23 cellular contexts compared by ENCODE assay signal in genomic region chr5:131613423-131613822, GRCh38. TPM values are rescaled to one million over a fixed set of nuclear protein-coding genes. Genes with fewer than 3 reads are reported as not detected.
DNase-seq lines count a peak whose midpoint lies in the region; ATAC-seq, FAIRE-seq and TF ChIP-seq lines count a peak whose summit lies in the region.
"Had no signal": no experiment of that assay in that cellular context is flagged by ENCODE, and none has a peak within 500 bp of the region (broad histone marks: within the 10 kb centered on the region; RNA-seq: fewer than 3 reads in every experiment).

No MANE protein-coding gene starts in this region.

- H2AK5ac ChIP-seq in trophoblast cell (ENCODE audit: low read length): no peak overlapping the region
- H2AK5ac ChIP-seq in mesendoderm (ENCODE audit: low read length): no peak overlapping the region

- no peak overlapping the region for H4K12ac ChIP-seq in trophoblast cell (ENCODE audit: low read depth, low read length)

- peaks cover 33% of the 10 kb centered on the region for H3K4me1 ChIP-seq in BLaER1
- peaks cover 27% of the 10 kb centered on the region for H3K4me1 ChIP-seq in DOHH2 (ENCODE audit: control insufficient read depth, low read length)
- peaks cover 19 to 25% of the 10 kb centered on the region in 2 experiments; a peak in 4 of 5 replicates for H3K4me1 ChIP-seq in K562 (replicated peaks in 1 of 2; ENCODE audit: control insufficient read depth in 2 of 2, insufficient read depth in 2 of 2, low read length in 2 of 2)
- H3K4me1 ChIP-seq in trophoblast cell (ENCODE audit: control insufficient read depth in 1 of 2, insufficient read depth in 2 of 2, low read length in 2 of 2): peaks cover 6 to 10% of the 10 kb centered on the region in 2 experiments
- no peaks in the 10 kb centered on the region for H3K4me1 ChIP-seq in mesendoderm (ENCODE audit: control insufficient read depth, low read depth, low read length)
- H3K4me1 ChIP-seq: BE2C had no signal

- H3K9me1 ChIP-seq in K562 (ENCODE audit: control insufficient read depth, insufficient read depth, low read length): no peaks in the 10 kb centered on the region

- H3K27me3 ChIP-seq in BLaER1: no peaks in the 10 kb centered on the region
- H3K27me3 ChIP-seq in DOHH2 (ENCODE audit: control insufficient read depth, low read length): no peaks in the 10 kb centered on the region
- H3K27me3 ChIP-seq in K562 (ENCODE audit: control insufficient read depth in 2 of 2, insufficient read depth in 2 of 2, low read length in 2 of 2): no peaks in the 10 kb centered on the region
- no peaks in the 10 kb centered on the region for H3K27me3 ChIP-seq in trophoblast cell (ENCODE audit: insufficient read depth, low read length)
- no peaks in the 10 kb centered on the region for H3K27me3 ChIP-seq in mesendoderm (ENCODE audit: insufficient read depth, low read length, poor library complexity)
- H3K27me3 ChIP-seq: BE2C had no signal

- no peak overlapping the region for H4K5ac ChIP-seq in mesendoderm (ENCODE audit: low read length)

- TF ChIP-seq POLR2A in K562 (conservative IDR thresholded peaks at IDR 0.05): no peak

- no peak for TF ChIP-seq CTCF in DOHH2 (IDR thresholded peaks at IDR 0.05; ENCODE audit: low read depth, low read length, poor library complexity, severe bottlenecking)
- TF ChIP-seq CTCF in K562 (IDR thresholded peaks at IDR 0.05 in 2 of 3, conservative IDR thresholded peaks at IDR 0.05 in 1 of 3; ENCODE audit: insufficient read depth in 2 of 3, low read depth in 1 of 3, low read length in 3 of 3): no peak

- no peak overlapping the region for H2BK12ac ChIP-seq in trophoblast cell (ENCODE audit: low read length)

- FAIRE-seq in K562 (lab: Jason Lieb, UNC): no peak
- FAIRE-seq: A549, GM12892, H1 had no signal

- in situ Hi-C loops in K562 (cut with MboI): no loop called here

- H3K23ac ChIP-seq in trophoblast cell (ENCODE audit: low read length) (no peak overlapping the region), mesendoderm (ENCODE audit: low read length) (no peak overlapping the region)

- CTCF ChIA-PET in K562 (lab: Yijun Ruan, JAX; ENCODE audit: low intra/inter-chr PET ratio): no interaction called here

- no peak for TF ChIP-seq RAD21 in K562 (CRISPR knock-in tag; conservative IDR thresholded peaks at IDR 0.05 in 1 of 2, IDR thresholded peaks at IDR 0.05 in 1 of 2)

- H2BK120ac ChIP-seq in trophoblast cell (ENCODE audit: insufficient read depth, low read length, poor library complexity) (no peak overlapping the region), mesendoderm (ENCODE audit: low read depth, low read length) (no peak overlapping the region)

- H3K27ac ChIP-seq in BLaER1: no peak overlapping the region
- H3K27ac ChIP-seq in DOHH2 (ENCODE audit: low read depth, low read length): no peak overlapping the region
- no peak overlapping the region for H3K27ac ChIP-seq in K562 (ENCODE audit: extremely low read depth, low read depth, low read length)
- no peak overlapping the region for H3K27ac ChIP-seq in trophoblast cell (ENCODE audit: low read depth, low read length)
- H3K27ac ChIP-seq in mesendoderm (ENCODE audit: low read depth, low read length): no peak overlapping the region
- H3K27ac ChIP-seq: A549, GM23248 had no signal

- H3K4me2 ChIP-seq in BLaER1 (peak overlapping the region; percentile 27; the same call in 1 of the 2 replicates), DOHH2 (ENCODE audit: low read length) (peak overlapping the region; percentile 18; the same call in 1 of the 2 replicates), K562 (ENCODE audit: insufficient read depth, low read length) (no peak overlapping the region), trophoblast cell (ENCODE audit: low read length) (no peak overlapping the region), mesendoderm (ENCODE audit: low read length) (no peak overlapping the region)
- H3K4me2 ChIP-seq: A549 had no signal

- no peaks in the 10 kb centered on the region for H3K9me2 ChIP-seq in DOHH2 (replicated peaks; ENCODE audit: control insufficient read depth, low read length)

- H3K36me3 ChIP-seq in BLaER1 (peaks cover 95% of the 10 kb centered on the region), DOHH2 (ENCODE audit: control insufficient read depth, low read length) (peaks cover 45% of the 10 kb centered on the region), K562 (ENCODE audit: control insufficient read depth, insufficient read depth, low read length) (peaks cover 3% of the 10 kb centered on the region; the same call in 1 of the 3 replicates), trophoblast cell (ENCODE audit: control insufficient read depth in 1 of 2, insufficient read depth in 2 of 2, low read length in 2 of 2) (no peaks in the 10 kb centered on the region), mesendoderm (ENCODE audit: control insufficient read depth, insufficient read depth, low read length) (no peaks in the 10 kb centered on the region)

- H4K20me1 ChIP-seq in BLaER1: peaks cover 100% of the 10 kb centered on the region
- peaks cover 30% of the 10 kb centered on the region for H4K20me1 ChIP-seq in DOHH2 (ENCODE audit: control insufficient read depth, insufficient read depth, low read depth, low read length)
- peaks cover 12% of the 10 kb centered on the region for H4K20me1 ChIP-seq in K562 (replicated peaks; ENCODE audit: control insufficient read depth, insufficient read depth, low read length)

- POLR2A ChIA-PET in K562 (lab: Yijun Ruan, JAX): interaction anchor here (1.6 kb wide), 1 partner anchor 13 kb away, joined by 5 read pairs; no protein-coding TSS in a partner anchor

- no peak overlapping the region for H3K14ac ChIP-seq in trophoblast cell (ENCODE audit: low read length)

- H2BK5ac ChIP-seq in trophoblast cell (ENCODE audit: low read depth, low read length, poor library complexity): no peak overlapping the region
- H2BK5ac ChIP-seq in mesendoderm (ENCODE audit: low read length): no peak overlapping the region

- no peaks in the 10 kb centered on the region for H3K79me1 ChIP-seq in trophoblast cell (ENCODE audit: low read length)
- H3K79me1 ChIP-seq in mesendoderm (ENCODE audit: low read length): peaks cover 13% of the 10 kb centered on the region

- H3K18ac ChIP-seq in trophoblast cell (ENCODE audit: low read length): no peak overlapping the region
- no peak overlapping the region for H3K18ac ChIP-seq in mesendoderm (ENCODE audit: low read length)

- H3K9me3 ChIP-seq in BLaER1 (peaks cover 46% of the 10 kb centered on the region), DOHH2 (ENCODE audit: control insufficient read depth, insufficient read depth, low read length) (no peaks in the 10 kb centered on the region), K562 (replicated peaks; ENCODE audit: control insufficient read depth, insufficient read depth, low read depth, low read length) (no peaks in the 10 kb centered on the region), trophoblast cell (ENCODE audit: insufficient read depth, low read depth, low read length) (no peaks in the 10 kb centered on the region)
- H3K9me3 ChIP-seq: A549, BE2C, Caco-2 had no signal

- no peak overlapping the region for H4K8ac ChIP-seq in trophoblast cell (ENCODE audit: low read depth, low read length)
- H4K8ac ChIP-seq in mesendoderm (ENCODE audit: low read depth, low read length): no peak overlapping the region

- BruUV-seq in K562 (replicated peaks; lab: Mats Ljungman, UMichigan): no TSS peak

- intact Hi-C loops in K562 (cut with micrococcal nuclease): no loop called here

- H2AFZ ChIP-seq in K562 (ENCODE audit: low read depth, low read length): no peak overlapping the region
- H2AFZ ChIP-seq in trophoblast cell (ENCODE audit: insufficient read depth, low read length, poor library complexity): no peak overlapping the region
- H2AFZ ChIP-seq: GM23248 had no signal

- no peak for TF ChIP-seq EP300 in K562 (IDR thresholded peaks at IDR 0.05; ENCODE audit: low read length)

- H3K4me3 ChIP-seq in BLaER1 (no peak overlapping the region), DOHH2 (ENCODE audit: low read length) (no peak overlapping the region), K562 (no peak overlapping the region), trophoblast cell (ENCODE audit: low read depth, low read length) (no peak overlapping the region), mesendoderm (ENCODE audit: low read length) (no peak overlapping the region)
- H3K4me3 ChIP-seq: A549, GM23248 had no signal

- no peak for ATAC-seq in K562
- ATAC-seq: A549; CD8-positive, alpha-beta T cell had no signal

- H3F3A ChIP-seq in DOHH2 (ENCODE audit: control insufficient read depth, insufficient read depth): no peaks in the 10 kb centered on the region

- no peak overlapping the region for H2BK15ac ChIP-seq in mesendoderm (replicated peaks; ENCODE audit: low read depth)

- H3K4ac ChIP-seq in trophoblast cell (ENCODE audit: low read depth, low read length) (peak overlapping the region; percentile 71), mesendoderm (ENCODE audit: low read depth, low read length) (no peak overlapping the region)

- H3K56ac ChIP-seq in mesendoderm (ENCODE audit: low read length): no peak overlapping the region

- no peak for DNase-seq in K562 (ENCODE audit: extremely low read depth in 1 of 4, low spot score in 3 of 4)
- no peak for DNase-seq in trophoblast cell
- DNase-seq in DMS53 (lab: John Stamatoyannopoulos, UW): no peak
- DNase-seq in mesendoderm: no peak
- DNase-seq in activated CD8-positive, alpha-beta memory T cell treated with anti-CD3 and anti-CD28 coated beads, Interleukin-2, amount 50 U/mL, for 48 hours: no peak
- DNase-seq: 8988T; ACHN; AML-193; BE2C; C1 segment of cervical spinal cord; Caco-2; CD8-positive, alpha-beta T cell; DMS153; DMS79; GF-D8; GM23248; H7; HCEC 1CT had no signal

- H4K91ac ChIP-seq in trophoblast cell (ENCODE audit: low read depth, low read length): no peak overlapping the region

- peaks cover 100% of the 10 kb centered on the region for H3K79me2 ChIP-seq in DOHH2 (ENCODE audit: control insufficient read depth, low read length)
- H3K79me2 ChIP-seq in K562 (ENCODE audit: control insufficient read depth, insufficient read depth, low read length): peaks cover 99% of the 10 kb centered on the region
- peaks cover 2% of the 10 kb centered on the region for H3K79me2 ChIP-seq in trophoblast cell (ENCODE audit: control insufficient read depth, insufficient read depth, low read length, poor library complexity)
- peaks cover 37% of the 10 kb centered on the region for H3K79me2 ChIP-seq in mesendoderm (ENCODE audit: control insufficient read depth, insufficient read depth, low read length)

- no peak overlapping the region for H3K9ac ChIP-seq in BLaER1
- no peak overlapping the region for H3K9ac ChIP-seq in K562 (ENCODE audit: insufficient read depth in 1 of 2, low read depth in 2 of 2, low read length in 2 of 2)
- H3K9ac ChIP-seq in trophoblast cell (ENCODE audit: low read length): no peak overlapping the region
- H3K9ac ChIP-seq in mesendoderm (ENCODE audit: low read length): no peak overlapping the region
- H3K9ac ChIP-seq: GM23248 had no signal

RNA-seq across cellular contexts. Expression of gene RAPGEF6, which starts 21.6 kb away (rescaled TPM):
- total RNA-seq in K562 (2011; cell fraction: chromatin; rRNA removed; ENCODE audit: low replicate concordance): 73.3 and 301 TPM in 2 replicates
- 30.5 and 43.6 TPM in 2 replicates for total RNA-seq in K562 (2011; cell fraction: nucleolus; rRNA removed)
- 73.5 and 111 TPM in 2 replicates for total RNA-seq in K562 (2011; cell fraction: nucleoplasm; rRNA removed)
- total RNA-seq in K562 (2014; rRNA removed) (12.7 and 13.7 TPM in 2 replicates), K562 (2014; rRNA removed; fragmentation: Illumina TruSeq; extraction: Trizol) (23.4 and 24.9 TPM in 2 replicates), K562 (2015; rRNA removed; fragmentation: Illumina TruSeq; extraction: Trizol) (18.5 and 20.5 TPM in 2 replicates), K562 (2021) (16.8 and 17.7 TPM in 2 replicates)
- polyA plus RNA-seq in K562 (2011; rRNA removed) (13.9 and 17.1 TPM in 2 replicates), K562 (2014; fragmentation: Illumina TruSeq; extraction: Trizol) (9.9 and 10.9 TPM in 2 replicates), K562 (2014; fragmentation: Nextera tagmentation; extraction: Ambion mirVana) (1 to 10 TPM; 2.7 to 3.6 TPM), K562 (2014; rRNA removed) (7.7 and 12.5 TPM in 2 replicates)
- 6.1 and 7.1 TPM in 2 replicates for polyA plus RNA-seq in K562 (2011; cell fraction: cytosol; rRNA removed)
- 20.9 and 22.2 TPM in 2 replicates for polyA plus RNA-seq in K562 (2011; cell fraction: nucleus; rRNA removed)
- 6.6 and 7.2 TPM in 2 replicates for polyA plus RNA-seq in K562 (2012)
- 163 and 185 TPM in 2 replicates for polyA minus RNA-seq in K562 (2011; rRNA and poly(A)+ RNA removed)
- polyA minus RNA-seq in K562 (2011; cell fraction: cytosol; rRNA and poly(A)+ RNA removed): 19.0 and 22.0 TPM in 2 replicates
- polyA minus RNA-seq in K562 (2011; cell fraction: nucleus; rRNA and poly(A)+ RNA removed): 56.8 and 88.0 TPM in 2 replicates
- polyA plus RNA-seq in trophoblast cell (2013): 5.7 and 5.9 TPM in 2 replicates
- polyA plus RNA-seq in mesendoderm (2013, experiment 1 of 2): 5.9 TPM
- polyA plus RNA-seq in mesendoderm (2013, experiment 2 of 2): 5.8 TPM

Comparison
In these comparisons a context has a peak if more than half of its experiments do, and no peak if none do; other contexts are left out.
1. H3K4me2 ChIP-seq: peak in BLaER1 (single experiment) and DOHH2 (single experiment); none in K562 (single experiment), trophoblast cell (single experiment) and mesendoderm (single experiment).